15 cellular contexts compared by ENCODE assay signal in the genomic region with DNA sequence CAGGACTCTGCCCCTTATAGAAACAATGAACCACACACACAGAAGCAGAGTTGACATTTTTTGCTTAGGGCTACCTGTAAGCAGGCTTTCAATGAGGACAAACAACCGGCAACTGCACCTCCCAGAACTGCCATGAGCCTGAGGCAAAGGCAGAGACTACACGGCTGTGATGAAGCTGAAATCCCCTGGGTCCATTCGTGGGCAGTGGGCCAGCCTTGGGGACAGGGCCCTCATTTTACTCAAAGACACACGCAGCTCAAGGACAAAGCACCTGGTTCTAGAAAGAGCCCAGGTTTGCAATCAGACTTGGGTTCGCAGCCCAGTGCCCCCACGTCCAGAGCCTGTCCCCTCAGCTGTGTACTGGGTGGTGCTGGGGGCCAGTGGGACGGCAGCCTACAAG. TPM values are rescaled to one million over a fixed set of nuclear protein-coding genes. Genes with fewer than 3 reads are reported as not detected.
DNase-seq lines count a peak whose midpoint lies in the region; ATAC-seq and TF ChIP-seq lines count a peak whose summit lies in the region.
"Had no signal": no experiment of that assay in that cellular context is flagged by ENCODE, and none has a peak within 500 bp of the region (broad histone marks: within the 10 kb centered on the region; RNA-seq: fewer than 3 reads in every experiment).

No MANE protein-coding gene starts in this region.

- intact Hi-C loops in heart right ventricle (cut with DNase I): no loop called here
- intact Hi-C loops in left cardiac atrium (cut with DNase I): no loop called here
- intact Hi-C loops in body of pancreas (cut with DNase I): no loop called here
- intact Hi-C loops in upper lobe of right lung (cut with DNase I): no loop called here

- H3K4me3 ChIP-seq in heart right ventricle: no peak overlapping the region
- no peak overlapping the region for H3K4me3 ChIP-seq in body of pancreas
- no peak overlapping the region for H3K4me3 ChIP-seq in mucosa of rectum (ENCODE audit: low read length in 2 of 2)
- no peak overlapping the region for H3K4me3 ChIP-seq in upper lobe of right lung
- H3K4me3 ChIP-seq: psoas muscle had no signal

- WGBS in heart right ventricle, 2 donors: 76 to 82% methylated on average over 7 of the region's 7 CpGs
- WGBS in body of pancreas, 2 donors: 23 to 39% methylated on average over 6 to 7 of the region's 7 CpGs

- ATAC-seq in heart right ventricle: peak in 1 of 8 donors; percentile 10
- no peak for ATAC-seq in left cardiac atrium
- ATAC-seq in body of pancreas: no peak
- no peak for ATAC-seq in upper lobe of right lung
- ATAC-seq: activated CD8-positive, alpha-beta T cell treated with anti-CD3 and anti-CD28 coated beads, Interleukin-2, amount 10 ng/mL, durations not matched to agents 7 days and 5 days; stimulated activated naive B cell treated with anti-CD40 and anti-IgM and Interleukin-4, amounts not matched to agents 10 μg/mL and 1 μg/mL and 100 μg/mL, for 72 hours had no signal

- TF ChIP-seq CTCF in heart right ventricle (IDR thresholded peaks at IDR 0.05) (no peak), body of pancreas (IDR thresholded peaks at IDR 0.05) (no peak), upper lobe of right lung (IDR thresholded peaks at IDR 0.05) (no peak)

- no peak for TF ChIP-seq POLR2A in body of pancreas (IDR thresholded peaks at IDR 0.05)

- no peak overlapping the region for H3K9ac ChIP-seq in mucosa of rectum (ENCODE audit: low read depth in 1 of 2, low read length in 2 of 2)

- H3K4me1 ChIP-seq in heart right ventricle (peaks cover 0 to 50% (median 10%) of the 10 kb centered on the region in 9 donors), body of pancreas (peaks cover 83% of the 10 kb centered on the region), mucosa of rectum (ENCODE audit: control insufficient read depth in 2 of 2, insufficient read depth in 2 of 2, low read length in 2 of 2) (peaks cover 9 to 23% of the 10 kb centered on the region in 2 donors), upper lobe of right lung (peaks cover 15% of the 10 kb centered on the region)

- H3K27ac ChIP-seq in heart right ventricle (no peak overlapping the region), body of pancreas (peak overlapping the region; percentile 87 to 92 (median 90)), mucosa of rectum (ENCODE audit: low read depth in 2 of 2, low read length in 2 of 2) (peak overlapping the region; percentile 44 to 54), upper lobe of right lung (peak overlapping the region; percentile 78)

- DNase-seq in heart right ventricle: peak; percentile 11 to 38
- no peak for DNase-seq in left cardiac atrium
- DNase-seq in body of pancreas: peak in 3 of 4 donors; percentile 10 to 34 (median 28)
- no peak for DNase-seq in upper lobe of right lung
- no peak for DNase-seq in NCI-H2171 (lab: John Stamatoyannopoulos, UW)
- DNase-seq in A172 (ENCODE audit: low spot score): no peak
- no peak for DNase-seq in stimulated activated naive CD4-positive, alpha-beta T cell (lab: John Stamatoyannopoulos, UW)
- DNase-seq: activated CD8-positive, alpha-beta T cell treated with anti-CD3 and anti-CD28 coated beads, Interleukin-2, amount 10 ng/mL, durations not matched to agents 7 days and 5 days; activated naive CD4-positive, alpha-beta T cell treated with anti-CD3 and anti-CD28 coated beads for 36 hours; GDM1; KG1; psoas muscle; stimulated activated CD4-positive, alpha-beta T cell treated with anti-CD3 and anti-CD28 coated beads, Interleukin-4, amount 100 ng/mL, for 1 hour; stimulated activated naive B cell treated with anti-CD40 and anti-IgM and Interleukin-4, amounts not matched to agents 10 μg/mL and 1 μg/mL and 100 μg/mL, for 72 hours had no signal

- H3K27me3 ChIP-seq in heart right ventricle (no peaks in the 10 kb centered on the region), body of pancreas (no peaks in the 10 kb centered on the region), mucosa of rectum (ENCODE audit: control insufficient read depth in 2 of 2, insufficient read depth in 2 of 2, low read length in 2 of 2) (no peaks in the 10 kb centered on the region), upper lobe of right lung (no peaks in the 10 kb centered on the region)

- H3K9me3 ChIP-seq in heart right ventricle (peaks cover 0 to 30% (median 12%) of the 10 kb centered on the region in 11 donors), body of pancreas (no peaks in the 10 kb centered on the region), mucosa of rectum (ENCODE audit: control insufficient read depth in 2 of 2, low read length in 2 of 2) (no peaks in the 10 kb centered on the region), upper lobe of right lung (no peaks in the 10 kb centered on the region)

- H3K36me3 ChIP-seq in heart right ventricle (no peaks in the 10 kb centered on the region), body of pancreas (replicated peaks in 1 of 2; ENCODE audit: insufficient read depth in 1 of 2, low read depth in 2 of 2) (no peaks in the 10 kb centered on the region), mucosa of rectum (ENCODE audit: control insufficient read depth in 2 of 2, insufficient read depth in 2 of 2, low read length in 2 of 2) (no peaks in the 10 kb centered on the region), upper lobe of right lung (no peaks in the 10 kb centered on the region)

RNA-seq across cellular contexts. Expression of a gene that starts 18.0 kb away (rescaled TPM):
- total RNA-seq in heart right ventricle (10 to 100 TPM in 7 of 10 donors, 1 to 10 TPM in 3; 7.7 to 16.9 (median 10.9) TPM), left cardiac atrium (10 to 100 TPM in 1 of 2 donors, 1 to 10 TPM in 1; 9.9 to 15.6 TPM), body of pancreas (10 to 100 TPM; 51.4 to 59.9 TPM), upper lobe of right lung (62.9 TPM)
- 10 to 100 TPM in 1 of 2 donors, 1 to 10 TPM in 1; 6.1 to 10.9 TPM for polyA plus RNA-seq in heart right ventricle
- total RNA-seq in A172 (2014; rRNA removed; shearing (Covaris generic)): 0.81 and 3.8 TPM in 2 replicates

Comparison
In these comparisons a context has a peak if more than half of its experiments do, and no peak if none do; other contexts are left out.
1. DNase-seq: peak in heart right ventricle (2 of 2) and body of pancreas (3 of 4); none in left cardiac atrium (single experiment), upper lobe of right lung (single experiment), NCI-H2171 (single experiment), A172 (single experiment) and stimulated activated naive CD4-positive, alpha-beta T cell (0 of 6).
2. H3K27ac ChIP-seq: peak in body of pancreas (4 of 4), mucosa of rectum (2 of 2) and upper lobe of right lung (single experiment); none in heart right ventricle (0 of 10).